13 cellular contexts compared by ENCODE assay signal in genomic region chr10:78959217-78959616, GRCh38.
DNase-seq lines count a peak whose midpoint lies in the region; ATAC-seq, FAIRE-seq and TF ChIP-seq lines count a peak whose summit lies in the region.
"Had no signal": no experiment of that assay in that cellular context is flagged by ENCODE, and none has a peak within 500 bp of the region (broad histone marks: within the 10 kb centered on the region; RNA-seq: fewer than 3 reads in every experiment).

No MANE protein-coding gene starts in this region.

- H3K9ac ChIP-seq in K562 (ENCODE audit: insufficient read depth in 1 of 2, low read depth in 2 of 2, low read length in 2 of 2), result no peak overlapping the region
- H3K9ac ChIP-seq in neuronal stem cell (ENCODE audit: low read depth, low read length, poor library complexity), result no peak overlapping the region
- H3K9ac ChIP-seq in smooth muscle cell (ENCODE audit: low read depth), result no peak overlapping the region

- ATAC-seq in K562 (peak; percentile 72), GM19023 (IDR thresholded peaks at IDR 0.05; ENCODE audit: unreplicated experiment) (no peak)
- ATAC-seq: HCT116 had no signal

- POLR2A ChIA-PET in K562 (lab: Yijun Ruan, JAX), result interaction anchor here (0.6 to 1.7 kb wide), 3 partner anchors 10 to 96 kb away, joined by 3 to 5 read pairs (median 3); no protein-coding TSS in a partner anchor

- no peak overlapping the region for H3K14ac ChIP-seq in neuronal stem cell (ENCODE audit: low read length)

- no TSS peak for BruUV-seq in K562 (replicated peaks; lab: Mats Ljungman, UMichigan)

- in situ Hi-C loops in K562 (cut with MboI), result no loop called here

- CTCF ChIA-PET in K562 (lab: Yijun Ruan, JAX; ENCODE audit: low intra/inter-chr PET ratio), result interaction anchor here (0.6 kb wide), 1 partner anchor 238 kb away, joined by 3 read pairs; no protein-coding TSS in a partner anchor

- H3K4me3 ChIP-seq in K562 (no peak overlapping the region), neuronal stem cell (ENCODE audit: low read length in 2 of 2) (no peak overlapping the region), thyroid gland (replicated peaks in 1 of 3) (no peak overlapping the region), smooth muscle cell (no peak overlapping the region)

- DNase-seq in NCI-H82 (lab: John Stamatoyannopoulos, UW) (peak; percentile 35), K562 (ENCODE audit: extremely low read depth in 1 of 4, low spot score in 3 of 4) (peak; percentile 63 to 75 (median 69)), neuronal stem cell (ENCODE audit: low spot score) (no peak), thyroid gland (no peak), NCI-H146 (lab: John Stamatoyannopoulos, UW) (no peak), smooth muscle cell (lab: John Stamatoyannopoulos, UW; ENCODE audit: unreplicated experiment) (no peak)
- DNase-seq: Caco-2; CD8-positive, alpha-beta memory T cell; DND-41; GDM1 had no signal

- H3K9me3 ChIP-seq in K562 (replicated peaks; ENCODE audit: control insufficient read depth, insufficient read depth, low read depth, low read length), result no peaks in the 10 kb centered on the region
- H3K9me3 ChIP-seq in neuronal stem cell (replicated peaks in 1 of 2; ENCODE audit: control insufficient read depth in 2 of 2, insufficient read depth in 1 of 2, low read depth in 1 of 2, low read length in 2 of 2), result no peaks in the 10 kb centered on the region
- H3K9me3 ChIP-seq in thyroid gland, result no peaks in the 10 kb centered on the region
- no peaks in the 10 kb centered on the region for H3K9me3 ChIP-seq in smooth muscle cell (replicated peaks; ENCODE audit: low read depth)
- H3K9me3 ChIP-seq: Caco-2 had no signal

- no peak overlapping the region for H3K4ac ChIP-seq in neuronal stem cell (ENCODE audit: low read length)

- TF ChIP-seq POLR2A in K562 (conservative IDR thresholded peaks at IDR 0.05) (no peak), thyroid gland (IDR thresholded peaks at IDR 0.05) (no peak)

- no peak overlapping the region for H4K8ac ChIP-seq in neuronal stem cell (ENCODE audit: low read depth, low read length)

- no peaks in the 10 kb centered on the region for H3K9me1 ChIP-seq in K562 (ENCODE audit: control insufficient read depth, insufficient read depth, low read length)

- H4K91ac ChIP-seq in neuronal stem cell (ENCODE audit: low read depth, low read length, poor library complexity), result no peak overlapping the region

- H3K27ac ChIP-seq in K562 (ENCODE audit: extremely low read depth, low read depth, low read length), result no peak overlapping the region
- H3K27ac ChIP-seq in neuronal stem cell (replicated peaks; ENCODE audit: low read length), result no peak overlapping the region
- peak overlapping the region; percentile 51 to 97 (median 86) for H3K27ac ChIP-seq in thyroid gland
- H3K27ac ChIP-seq in smooth muscle cell (ENCODE audit: low read depth), result no peak overlapping the region
- H3K27ac ChIP-seq: HL-60 had no signal

- H2BK120ac ChIP-seq in neuronal stem cell (ENCODE audit: low read depth, low read length), result peak overlapping the region; percentile 18

- H3K4me1 ChIP-seq in K562 (replicated peaks in 1 of 2; ENCODE audit: control insufficient read depth in 2 of 2, insufficient read depth in 2 of 2, low read length in 2 of 2), result peaks cover 8 to 9% of the 10 kb centered on the region in 2 experiments; a peak in 4 of 5 replicates
- peaks cover 5 to 6% of the 10 kb centered on the region in 2 donors for H3K4me1 ChIP-seq in neuronal stem cell (ENCODE audit: control insufficient read depth in 2 of 2, insufficient read depth in 1 of 2, low read depth in 1 of 2, low read length in 2 of 2)
- peaks cover 13 to 36% of the 10 kb centered on the region in 2 donors for H3K4me1 ChIP-seq in thyroid gland
- no peaks in the 10 kb centered on the region for H3K4me1 ChIP-seq in smooth muscle cell (ENCODE audit: low read depth)
- H3K4me1 ChIP-seq: Caco-2 had no signal

- H3K36me3 ChIP-seq in K562 (ENCODE audit: control insufficient read depth, insufficient read depth, low read length) (no peaks in the 10 kb centered on the region), neuronal stem cell (replicated peaks in 1 of 2; ENCODE audit: control insufficient read depth in 2 of 2, insufficient read depth in 2 of 2, low read length in 2 of 2) (no peaks in the 10 kb centered on the region), thyroid gland (no peaks in the 10 kb centered on the region), smooth muscle cell (ENCODE audit: low read depth) (no peaks in the 10 kb centered on the region)

- H3K27me3 ChIP-seq in K562 (ENCODE audit: control insufficient read depth in 2 of 2, insufficient read depth in 2 of 2, low read length in 2 of 2) (peaks cover 34 to 66% of the 10 kb centered on the region in 2 experiments), neuronal stem cell (ENCODE audit: control insufficient read depth in 3 of 3, insufficient read depth in 3 of 3, low read depth in 1 of 3, low read length in 3 of 3) (no peaks in the 10 kb centered on the region), thyroid gland (no peaks in the 10 kb centered on the region), smooth muscle cell (ENCODE audit: low read depth) (no peaks in the 10 kb centered on the region)

- H4K20me1 ChIP-seq in K562 (replicated peaks; ENCODE audit: control insufficient read depth, insufficient read depth, low read length), result no peaks in the 10 kb centered on the region; the same call in 1 of the 2 replicates
- no peaks in the 10 kb centered on the region for H4K20me1 ChIP-seq in smooth muscle cell (ENCODE audit: low read depth)

- no peaks in the 10 kb centered on the region for H3F3A ChIP-seq in smooth muscle cell (ENCODE audit: low read depth)

- peak overlapping the region; percentile 29 for H2AK5ac ChIP-seq in neuronal stem cell (ENCODE audit: low read depth, low read length)

- H2AFZ ChIP-seq in K562 (ENCODE audit: low read depth, low read length), result no peak overlapping the region
- no peak overlapping the region for H2AFZ ChIP-seq in neuronal stem cell (ENCODE audit: low read length)
- H2AFZ ChIP-seq in smooth muscle cell (ENCODE audit: low read depth), result no peak overlapping the region

- TF ChIP-seq EP300 in K562 (IDR thresholded peaks at IDR 0.05; ENCODE audit: low read length), result peak; percentile 53

- H2BK15ac ChIP-seq in neuronal stem cell (ENCODE audit: low read length), result no peak overlapping the region

- no peak for TF ChIP-seq RAD21 in K562 (CRISPR knock-in tag; conservative IDR thresholded peaks at IDR 0.05 in 1 of 2, IDR thresholded peaks at IDR 0.05 in 1 of 2)

- TF ChIP-seq CTCF in K562 (IDR thresholded peaks at IDR 0.05 in 2 of 3, conservative IDR thresholded peaks at IDR 0.05 in 1 of 3; ENCODE audit: insufficient read depth in 2 of 3, low read depth in 1 of 3, low read length in 3 of 3) (no peak), thyroid gland (IDR thresholded peaks at IDR 0.05) (no peak), smooth muscle cell (IDR thresholded peaks at IDR 0.05; ENCODE audit: borderline replicate concordance, insufficient read depth, poor library complexity, severe bottlenecking) (no peak)

- H3K23ac ChIP-seq in neuronal stem cell (ENCODE audit: low read depth, low read length, poor library complexity), result no peak overlapping the region

- intact Hi-C loops in K562 (cut with micrococcal nuclease) (no loop called here), thyroid gland (cut with DNase I) (no loop called here)

- WGBS in K562 (ENCODE audit: insufficient coverage, low coverage, missing lambda C conversion rate), result 0% methylated on average over 4 of the region's 4 CpGs
- WGBS in neuronal stem cell (ENCODE audit: extremely low coverage in 2 of 2, insufficient read length in 2 of 2, insufficient replicate concordance in 1 of 2), 2 donors, result no CpG with 5 or more reads among the region's 4 CpGs
- whole genome bisulfite sequencing in thyroid gland, 2 donors, result 72 to 81% methylated on average over 4 of the region's 4 CpGs
- WGBS in smooth muscle cell (ENCODE audit: low lambda C conversion rate), result 93% methylated on average over 4 of the region's 4 CpGs

- no peak overlapping the region for H2BK12ac ChIP-seq in neuronal stem cell (ENCODE audit: low read length)

- H3K18ac ChIP-seq in neuronal stem cell (ENCODE audit: low read length), result peak overlapping the region; percentile 69

- H3K79me2 ChIP-seq in K562 (ENCODE audit: control insufficient read depth, insufficient read depth, low read length) (no peaks in the 10 kb centered on the region), smooth muscle cell (ENCODE audit: low read depth) (no peaks in the 10 kb centered on the region)

- H3K4me2 ChIP-seq in K562 (ENCODE audit: insufficient read depth, low read length), result no peak overlapping the region
- H3K4me2 ChIP-seq in neuronal stem cell (ENCODE audit: insufficient read depth, low read length, poor library complexity, severe bottlenecking), result no peak overlapping the region
- H3K4me2 ChIP-seq in smooth muscle cell, result no peak overlapping the region

- H3K79me1 ChIP-seq in neuronal stem cell (ENCODE audit: low read depth, low read length), result no peaks in the 10 kb centered on the region

- no peak overlapping the region for H2BK5ac ChIP-seq in neuronal stem cell (ENCODE audit: low read length)

- peak; percentile 32 for FAIRE-seq in K562 (lab: Jason Lieb, UNC)

TF ChIP-seq in K562, 482 proteins besides CTCF, POLR2A, EP300 and RAD21 (continues in another document):
- TF ChIP-seq DPF2 (IDR thresholded peaks at IDR 0.05), result peak; percentile 71; the same call in 1 of the 2 replicates
- no peak for TF ChIP-seq RFX5 (IDR thresholded peaks at IDR 0.05; ENCODE audit: low read depth, low read length)
- TF ChIP-seq BCOR (IDR thresholded peaks at IDR 0.05), result peak; percentile 48; the same call in 1 of the 2 replicates
- no peak for TF ChIP-seq PBX2 (CRISPR knock-in tag; IDR thresholded peaks at IDR 0.05; ENCODE audit: low read depth)
- peak; percentile 81 for TF ChIP-seq PBX2 (tag; conservative IDR thresholded peaks at IDR 0.05; ENCODE audit: low read depth)
- peak; percentile 80; the same call in 1 of the 2 replicates for TF ChIP-seq CTBP1 (IDR thresholded peaks at IDR 0.05; ENCODE audit: borderline replicate concordance)

Comparison
In these comparisons a context has a peak if more than half of its experiments do, and no peak if none do; other contexts are left out.
1. DNase-seq: peak in NCI-H82 (single experiment) and K562 (4 of 4); none in neuronal stem cell (single experiment), thyroid gland (0 of 2), NCI-H146 (single experiment) and smooth muscle cell (single experiment).
2. H3K27ac ChIP-seq: peak in thyroid gland (3 of 3); none in K562 (single experiment), neuronal stem cell (single experiment) and smooth muscle cell (single experiment).